ENCODE assay signal across 1 cellular context in genomic region chr2:127651987-127652550, GRCh38.
TF ChIP-seq lines count a peak whose summit lies in the region.

No MANE protein-coding gene starts in this region.

TF ChIP-seq in SK-N-SH, 30 proteins besides CTCF, POLR2A, EP300 and RAD21 (continued from another document):
- TF ChIP-seq, protein P1, sequence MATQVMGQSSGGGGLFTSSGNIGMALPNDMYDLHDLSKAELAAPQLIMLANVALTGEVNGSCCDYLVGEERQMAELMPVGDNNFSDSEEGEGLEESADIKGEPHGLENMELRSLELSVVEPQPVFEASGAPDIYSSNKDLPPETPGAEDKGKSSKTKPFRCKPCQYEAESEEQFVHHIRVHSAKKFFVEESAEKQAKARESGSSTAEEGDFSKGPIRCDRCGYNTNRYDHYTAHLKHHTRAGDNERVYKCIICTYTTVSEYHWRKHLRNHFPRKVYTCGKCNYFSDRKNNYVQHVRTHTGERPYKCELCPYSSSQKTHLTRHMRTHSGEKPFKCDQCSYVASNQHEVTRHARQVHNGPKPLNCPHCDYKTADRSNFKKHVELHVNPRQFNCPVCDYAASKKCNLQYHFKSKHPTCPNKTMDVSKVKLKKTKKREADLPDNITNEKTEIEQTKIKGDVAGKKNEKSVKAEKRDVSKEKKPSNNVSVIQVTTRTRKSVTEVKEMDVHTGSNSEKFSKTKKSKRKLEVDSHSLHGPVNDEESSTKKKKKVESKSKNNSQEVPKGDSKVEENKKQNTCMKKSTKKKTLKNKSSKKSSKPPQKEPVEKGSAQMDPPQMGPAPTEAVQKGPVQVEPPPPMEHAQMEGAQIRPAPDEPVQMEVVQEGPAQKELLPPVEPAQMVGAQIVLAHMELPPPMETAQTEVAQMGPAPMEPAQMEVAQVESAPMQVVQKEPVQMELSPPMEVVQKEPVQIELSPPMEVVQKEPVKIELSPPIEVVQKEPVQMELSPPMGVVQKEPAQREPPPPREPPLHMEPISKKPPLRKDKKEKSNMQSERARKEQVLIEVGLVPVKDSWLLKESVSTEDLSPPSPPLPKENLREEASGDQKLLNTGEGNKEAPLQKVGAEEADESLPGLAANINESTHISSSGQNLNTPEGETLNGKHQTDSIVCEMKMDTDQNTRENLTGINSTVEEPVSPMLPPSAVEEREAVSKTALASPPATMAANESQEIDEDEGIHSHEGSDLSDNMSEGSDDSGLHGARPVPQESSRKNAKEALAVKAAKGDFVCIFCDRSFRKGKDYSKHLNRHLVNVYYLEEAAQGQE (IDR thresholded peaks at IDR 0.05; ENCODE audit: low read depth, low read length): no peak
- TF ChIP-seq USF1 (IDR thresholded peaks at IDR 0.05; ENCODE audit: borderline replicate concordance, low read depth): no peak
- TF ChIP-seq GATA2 (CRISPR knock-in tag; IDR thresholded peaks at IDR 0.05): peak; percentile 54
- no peak for TF ChIP-seq SIN3A (IDR thresholded peaks at IDR 0.05; ENCODE audit: borderline replicate concordance, low read depth, low read length)
- TF ChIP-seq GABPA (IDR thresholded peaks at IDR 0.05; ENCODE audit: low read depth): no peak
- no peak for TF ChIP-seq EZH2phosphoT487 (IDR thresholded peaks at IDR 0.05; ENCODE audit: borderline replicate concordance, low read depth)
- TF ChIP-seq FOXJ3 (CRISPR knock-in tag; IDR thresholded peaks at IDR 0.05): peak; percentile 64; the same call in 1 of the 2 replicates
TF ChIP-seq in SK-N-SH: peak in this region for 7.
